In genomic region chr5:86546050-86546449, GRCh38 we compare ENCODE assay signal across 26 cellular contexts.
"Had no signal": no experiment of that assay in that cellular context is flagged by ENCODE, and none has a peak within 500 bp of the region (broad histone marks: within the 10 kb centered on the region; RNA-seq: fewer than 3 reads in every experiment).

No MANE protein-coding gene starts in this region.

- H3K36me3 ChIP-seq: adrenal gland, ascending aorta, brain microvascular endothelial cell, stomach, suprapubic skin, tibial nerve, vagina had no signal

- H3K4me3 Mint-ChIP-seq: activated naive CD8-positive, alpha-beta T cell; activated T-cell treated with anti-CD3 and anti-CD28 coated beads, Interleukin-2, amount 50 U/mL, for 4 hours; central memory CD8-positive, alpha-beta T cell; memory B cell; naive B cell; neural crest cell; stimulated activated memory B cell treated with anti-CD40 and anti-IgM and Interleukin-4, amounts not matched to agents 10 μg/mL and 1 μg/mL and 100 μg/mL, for 72 hours; T-helper 2 cell treated with Interferon-gamma antibody and Interleukin-4, amounts not matched to agents 5 μg/mL and 100 μg/mL, for 36 hours had no signal

- ATAC-seq: activated T-cell treated with anti-CD3 and anti-CD28 coated beads, Interleukin-2, amount 50 U/mL, for 4 hours; esophagus mucosa; sciatic nerve; stimulated activated memory B cell treated with anti-CD40 and anti-IgM and Interleukin-4, amounts not matched to agents 10 μg/mL and 1 μg/mL and 100 μg/mL, for 72 hours had no signal

- H3K27ac ChIP-seq: adrenal gland, ascending aorta, brain microvascular endothelial cell, stomach, suprapubic skin, tibial nerve, vagina, VCaP had no signal

- H3K4me3 ChIP-seq: adrenal gland, ascending aorta, smooth muscle cell, stomach, suprapubic skin, tibial nerve, vagina had no signal

- H3K27me3 Mint-ChIP-seq: central memory CD8-positive, alpha-beta T cell; stimulated activated memory B cell treated with anti-CD40 and anti-IgM and Interleukin-4, amounts not matched to agents 10 μg/mL and 1 μg/mL and 100 μg/mL, for 72 hours had no signal

- H3K4me1 Mint-ChIP-seq: central memory CD8-positive, alpha-beta T cell; memory B cell; naive B cell; neural crest cell; stimulated activated memory B cell treated with anti-CD40 and anti-IgM and Interleukin-4, amounts not matched to agents 10 μg/mL and 1 μg/mL and 100 μg/mL, for 72 hours had no signal

- H3K4me2 ChIP-seq: smooth muscle cell had no signal

- H3K4me1 ChIP-seq: adrenal gland, ascending aorta, stomach, suprapubic skin, tibial nerve, vagina had no signal

- H3K9me3 ChIP-seq: adrenal gland, ascending aorta, stomach, suprapubic skin, tibial nerve, vagina had no signal

- H3K27ac Mint-ChIP-seq: activated naive CD8-positive, alpha-beta T cell; activated T-helper 2 cell treated with anti-CD3 and anti-CD28 coated beads, Interferon-gamma antibody, Interleukin-2, Interleukin-4, amounts not matched to agents 10 μg/mL and 5 μg/mL and 100 μg/mL, durations not matched to agents 14 hours and 24 hours and 36 hours; memory B cell; naive B cell; stimulated activated memory B cell treated with anti-CD40 and anti-IgM and Interleukin-4, amounts not matched to agents 10 μg/mL and 1 μg/mL and 100 μg/mL, for 72 hours; T-helper 2 cell treated with Interferon-gamma antibody and Interleukin-4, amounts not matched to agents 5 μg/mL and 100 μg/mL, for 36 hours had no signal

- DNase-seq: activated CD4-positive, alpha-beta T cell treated with anti-CD3 and anti-CD28 coated beads, Interleukin-2, amount 50 U/mL, for 4 hours; activated CD8-positive, alpha-beta memory T cell treated with anti-CD3 and anti-CD28 coated beads, Interleukin-2, amount 50 U/mL, for 48 hours; activated naive CD4-positive, alpha-beta T cell; activated T-cell treated with anti-CD3 and anti-CD28 coated beads, Interleukin-2, amount 50 U/mL, for 4 hours; adrenal gland; brain microvascular endothelial cell; effector memory CD4-positive, alpha-beta T cell; foreskin melanocyte; naive B cell; stimulated activated CD4-positive, alpha-beta T cell treated with anti-CD3 and anti-CD28 coated beads, Interleukin-15, amount 100 ng/mL, for 24 hours; stomach had no signal

- H3K36me3 Mint-ChIP-seq: activated naive CD8-positive, alpha-beta T cell; memory B cell; naive B cell; stimulated activated memory B cell treated with anti-CD40 and anti-IgM and Interleukin-4, amounts not matched to agents 10 μg/mL and 1 μg/mL and 100 μg/mL, for 72 hours had no signal

- H3K27me3 ChIP-seq: adrenal gland, ascending aorta, brain microvascular endothelial cell, stomach, suprapubic skin, tibial nerve, vagina had no signal

- H3K9me3 Mint-ChIP-seq: activated T-cell treated with anti-CD3 and anti-CD28 coated beads, Interleukin-2, amount 50 U/mL, for 4 hours; activated T-helper 2 cell treated with anti-CD3 and anti-CD28 coated beads, Interferon-gamma antibody, Interleukin-2, Interleukin-4, amounts not matched to agents 10 μg/mL and 5 μg/mL and 100 μg/mL, durations not matched to agents 14 hours and 24 hours and 36 hours; central memory CD8-positive, alpha-beta T cell; memory B cell; neural crest cell; stimulated activated memory B cell treated with anti-CD40 and anti-IgM and Interleukin-4, amounts not matched to agents 10 μg/mL and 1 μg/mL and 100 μg/mL, for 72 hours; T-helper 2 cell treated with Interferon-gamma antibody and Interleukin-4, amounts not matched to agents 5 μg/mL and 100 μg/mL, for 36 hours had no signal
